ENCODE assay signal across 1 cellular context in the genomic region with DNA sequence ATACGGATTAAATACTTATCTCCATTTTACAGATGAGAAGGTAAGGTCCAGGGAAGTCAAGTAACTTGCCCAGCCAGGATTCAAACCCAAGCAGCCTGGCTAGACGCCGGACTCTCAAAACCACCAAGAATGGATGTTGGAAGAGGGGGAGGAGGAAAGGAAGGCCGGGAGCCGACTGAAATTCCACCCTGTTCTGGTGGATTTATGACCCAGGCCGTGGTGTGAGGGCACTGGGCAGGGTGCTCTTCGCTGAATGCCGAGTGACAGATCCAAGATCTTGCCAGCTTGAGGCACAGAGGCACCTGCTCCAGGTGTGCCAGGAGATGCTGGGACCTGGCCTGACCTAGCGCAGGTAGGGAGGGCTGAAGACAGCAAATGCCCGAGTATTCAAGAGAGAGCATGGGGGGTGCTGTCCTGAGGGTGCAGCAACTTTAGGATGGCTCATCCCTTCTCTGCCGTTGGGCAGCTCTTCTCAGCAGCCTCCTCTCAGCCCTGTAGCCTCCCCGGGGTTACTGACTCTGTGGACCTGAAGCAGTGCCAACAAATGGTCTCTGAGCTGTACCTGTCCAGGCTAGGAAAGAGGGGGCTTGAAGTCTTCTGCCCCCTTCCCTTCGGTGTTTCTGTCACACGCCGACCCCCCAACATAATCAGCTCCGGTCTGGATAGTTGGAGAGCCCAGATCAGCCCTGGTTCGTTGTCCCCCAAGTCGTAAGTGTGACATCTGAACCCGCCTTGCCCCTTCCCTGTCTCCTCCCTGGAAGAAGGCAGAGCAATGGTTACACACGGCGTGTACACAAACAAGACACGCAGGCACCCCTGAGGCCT.
TF ChIP-seq lines count a peak whose summit lies in the region.

No MANE protein-coding gene starts in this region.

TF ChIP-seq in GM23338, 12 proteins besides CTCF, POLR2A, EP300 and RAD21 (continued from another document):
- TF ChIP-seq, protein P1, sequence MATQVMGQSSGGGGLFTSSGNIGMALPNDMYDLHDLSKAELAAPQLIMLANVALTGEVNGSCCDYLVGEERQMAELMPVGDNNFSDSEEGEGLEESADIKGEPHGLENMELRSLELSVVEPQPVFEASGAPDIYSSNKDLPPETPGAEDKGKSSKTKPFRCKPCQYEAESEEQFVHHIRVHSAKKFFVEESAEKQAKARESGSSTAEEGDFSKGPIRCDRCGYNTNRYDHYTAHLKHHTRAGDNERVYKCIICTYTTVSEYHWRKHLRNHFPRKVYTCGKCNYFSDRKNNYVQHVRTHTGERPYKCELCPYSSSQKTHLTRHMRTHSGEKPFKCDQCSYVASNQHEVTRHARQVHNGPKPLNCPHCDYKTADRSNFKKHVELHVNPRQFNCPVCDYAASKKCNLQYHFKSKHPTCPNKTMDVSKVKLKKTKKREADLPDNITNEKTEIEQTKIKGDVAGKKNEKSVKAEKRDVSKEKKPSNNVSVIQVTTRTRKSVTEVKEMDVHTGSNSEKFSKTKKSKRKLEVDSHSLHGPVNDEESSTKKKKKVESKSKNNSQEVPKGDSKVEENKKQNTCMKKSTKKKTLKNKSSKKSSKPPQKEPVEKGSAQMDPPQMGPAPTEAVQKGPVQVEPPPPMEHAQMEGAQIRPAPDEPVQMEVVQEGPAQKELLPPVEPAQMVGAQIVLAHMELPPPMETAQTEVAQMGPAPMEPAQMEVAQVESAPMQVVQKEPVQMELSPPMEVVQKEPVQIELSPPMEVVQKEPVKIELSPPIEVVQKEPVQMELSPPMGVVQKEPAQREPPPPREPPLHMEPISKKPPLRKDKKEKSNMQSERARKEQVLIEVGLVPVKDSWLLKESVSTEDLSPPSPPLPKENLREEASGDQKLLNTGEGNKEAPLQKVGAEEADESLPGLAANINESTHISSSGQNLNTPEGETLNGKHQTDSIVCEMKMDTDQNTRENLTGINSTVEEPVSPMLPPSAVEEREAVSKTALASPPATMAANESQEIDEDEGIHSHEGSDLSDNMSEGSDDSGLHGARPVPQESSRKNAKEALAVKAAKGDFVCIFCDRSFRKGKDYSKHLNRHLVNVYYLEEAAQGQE (IDR thresholded peaks at IDR 0.05; ENCODE audit: unreplicated experiment), result no peak
- no peak for TF ChIP-seq ZNF331 (CRISPR knock-in tag; IDR thresholded peaks at IDR 0.05; ENCODE audit: low read depth)
- TF ChIP-seq, protein P2, sequence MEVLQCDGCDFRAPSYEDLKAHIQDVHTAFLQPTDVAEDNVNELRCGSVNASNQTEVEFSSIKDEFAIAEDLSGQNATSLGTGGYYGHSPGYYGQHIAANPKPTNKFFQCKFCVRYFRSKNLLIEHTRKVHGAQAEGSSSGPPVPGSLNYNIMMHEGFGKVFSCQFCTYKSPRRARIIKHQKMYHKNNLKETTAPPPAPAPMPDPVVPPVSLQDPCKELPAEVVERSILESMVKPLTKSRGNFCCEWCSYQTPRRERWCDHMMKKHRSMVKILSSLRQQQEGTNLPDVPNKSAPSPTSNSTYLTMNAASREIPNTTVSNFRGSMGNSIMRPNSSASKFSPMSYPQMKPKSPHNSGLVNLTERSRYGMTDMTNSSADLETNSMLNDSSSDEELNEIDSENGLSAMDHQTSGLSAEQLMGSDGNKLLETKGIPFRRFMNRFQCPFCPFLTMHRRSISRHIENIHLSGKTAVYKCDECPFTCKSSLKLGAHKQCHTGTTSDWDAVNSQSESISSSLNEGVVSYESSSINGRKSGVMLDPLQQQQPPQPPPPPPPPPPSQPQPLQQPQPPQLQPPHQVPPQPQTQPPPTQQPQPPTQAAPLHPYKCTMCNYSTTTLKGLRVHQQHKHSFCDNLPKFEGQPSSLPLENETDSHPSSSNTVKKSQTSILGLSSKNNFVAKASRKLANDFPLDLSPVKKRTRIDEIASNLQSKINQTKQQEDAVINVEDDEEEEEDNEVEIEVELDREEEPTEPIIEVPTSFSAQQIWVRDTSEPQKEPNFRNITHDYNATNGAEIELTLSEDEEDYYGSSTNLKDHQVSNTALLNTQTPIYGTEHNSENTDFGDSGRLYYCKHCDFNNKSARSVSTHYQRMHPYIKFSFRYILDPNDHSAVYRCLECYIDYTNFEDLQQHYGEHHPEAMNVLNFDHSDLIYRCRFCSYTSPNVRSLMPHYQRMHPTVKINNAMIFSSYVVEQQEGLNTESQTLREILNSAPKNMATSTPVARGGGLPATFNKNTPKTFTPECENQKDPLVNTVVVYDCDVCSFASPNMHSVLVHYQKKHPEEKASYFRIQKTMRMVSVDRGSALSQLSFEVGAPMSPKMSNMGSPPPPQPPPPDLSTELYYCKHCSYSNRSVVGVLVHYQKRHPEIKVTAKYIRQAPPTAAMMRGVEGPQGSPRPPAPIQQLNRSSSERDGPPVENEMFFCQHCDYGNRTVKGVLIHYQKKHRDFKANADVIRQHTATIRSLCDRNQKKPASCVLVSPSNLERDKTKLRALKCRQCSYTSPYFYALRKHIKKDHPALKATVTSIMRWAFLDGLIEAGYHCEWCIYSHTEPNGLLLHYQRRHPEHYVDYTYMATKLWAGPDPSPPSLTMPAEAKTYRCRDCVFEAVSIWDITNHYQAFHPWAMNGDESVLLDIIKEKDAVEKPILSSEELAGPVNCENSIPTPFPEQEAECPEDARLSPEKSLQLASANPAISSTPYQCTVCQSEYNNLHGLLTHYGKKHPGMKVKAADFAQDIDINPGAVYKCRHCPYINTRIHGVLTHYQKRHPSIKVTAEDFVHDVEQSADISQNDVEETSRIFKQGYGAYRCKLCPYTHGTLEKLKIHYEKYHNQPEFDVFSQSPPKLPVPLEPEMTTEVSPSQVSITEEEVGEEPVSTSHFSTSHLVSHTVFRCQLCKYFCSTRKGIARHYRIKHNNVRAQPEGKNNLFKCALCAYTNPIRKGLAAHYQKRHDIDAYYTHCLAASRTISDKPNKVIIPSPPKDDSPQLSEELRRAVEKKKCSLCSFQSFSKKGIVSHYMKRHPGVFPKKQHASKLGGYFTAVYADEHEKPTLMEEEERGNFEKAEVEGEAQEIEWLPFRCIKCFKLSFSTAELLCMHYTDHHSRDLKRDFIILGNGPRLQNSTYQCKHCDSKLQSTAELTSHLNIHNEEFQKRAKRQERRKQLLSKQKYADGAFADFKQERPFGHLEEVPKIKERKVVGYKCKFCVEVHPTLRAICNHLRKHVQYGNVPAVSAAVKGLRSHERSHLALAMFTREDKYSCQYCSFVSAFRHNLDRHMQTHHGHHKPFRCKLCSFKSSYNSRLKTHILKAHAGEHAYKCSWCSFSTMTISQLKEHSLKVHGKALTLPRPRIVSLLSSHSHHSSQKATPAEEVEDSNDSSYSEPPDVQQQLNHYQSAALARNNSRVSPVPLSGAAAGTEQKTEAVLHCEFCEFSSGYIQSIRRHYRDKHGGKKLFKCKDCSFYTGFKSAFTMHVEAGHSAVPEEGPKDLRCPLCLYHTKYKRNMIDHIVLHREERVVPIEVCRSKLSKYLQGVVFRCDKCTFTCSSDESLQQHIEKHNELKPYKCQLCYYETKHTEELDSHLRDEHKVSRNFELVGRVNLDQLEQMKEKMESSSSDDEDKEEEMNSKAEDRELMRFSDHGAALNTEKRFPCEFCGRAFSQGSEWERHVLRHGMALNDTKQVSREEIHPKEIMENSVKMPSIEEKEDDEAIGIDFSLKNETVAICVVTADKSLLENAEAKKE (CRISPR knock-in tag; IDR thresholded peaks at IDR 0.05), result no peak
